Comparison of ENCODE assay signal across 10 cellular contexts in the genomic region with DNA sequence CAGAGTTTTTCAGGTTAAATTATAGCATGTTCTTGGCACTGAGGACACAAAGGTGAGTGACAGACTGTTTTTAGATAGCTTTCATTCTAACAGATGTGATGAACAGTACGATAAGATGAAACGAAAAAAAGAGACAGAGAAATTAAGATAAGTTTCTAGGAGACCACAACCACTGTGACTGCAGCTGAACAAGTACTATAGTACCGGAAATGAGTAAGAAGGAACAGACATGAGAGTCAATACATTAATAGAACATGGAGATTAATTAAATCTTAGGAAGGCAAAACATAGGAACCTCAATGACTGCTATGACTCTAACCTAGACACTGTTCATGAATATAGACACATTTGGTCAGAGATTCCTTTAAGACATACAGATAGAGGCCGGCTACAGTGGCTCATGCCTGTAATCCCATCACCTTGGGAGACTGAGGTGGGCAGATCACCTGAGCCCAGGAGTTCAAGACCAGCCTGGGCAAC. TPM values are rescaled to one million over a fixed set of nuclear protein-coding genes. Genes with fewer than 3 reads are reported as not detected.
A peak's percentile ranks its signal among the peaks of the same experiment; 100 is the strongest.
DNase-seq lines count a peak whose midpoint lies in the region; ATAC-seq and TF ChIP-seq lines count a peak whose summit lies in the region.
"Had no signal": no experiment of that assay in that cellular context is flagged by ENCODE, and none has a peak within 500 bp of the region (broad histone marks: within the 10 kb centered on the region; RNA-seq: fewer than 3 reads in every experiment).

No MANE protein-coding gene starts in this region.

- WGBS in neuronal stem cell (ENCODE audit: extremely low coverage in 2 of 2, insufficient read length in 2 of 2, insufficient replicate concordance in 1 of 2), 2 donors = no CpG with 5 or more reads among the region's 4 CpGs

- H3K9me3 ChIP-seq in Loucy (ENCODE audit: insufficient read depth, low read depth, low read length) = no peaks in the 10 kb centered on the region
- H3K9me3 ChIP-seq in neuronal stem cell (replicated peaks in 1 of 2; ENCODE audit: control insufficient read depth in 2 of 2, insufficient read depth in 1 of 2, low read depth in 1 of 2, low read length in 2 of 2) = no peaks in the 10 kb centered on the region
- H3K9me3 ChIP-seq: lower lobe of right lung had no signal

- H3K27ac Mint-ChIP-seq in natural killer cell treated with Interleukin-12 subunit alpha and Interleukin-12 subunit beta and Interleukin-15 and Interleukin-18, amount 100 ng/mL, for 72 hours = peak overlapping the region; percentile 14 to 70

- H3K27ac ChIP-seq in neuronal stem cell (replicated peaks; ENCODE audit: low read length) = no peak overlapping the region
- H3K27ac ChIP-seq: coronary artery, lower lobe of right lung had no signal

- H3K79me1 ChIP-seq in neuronal stem cell (ENCODE audit: low read depth, low read length) = no peaks in the 10 kb centered on the region

- peaks cover 7% of the 10 kb centered on the region for H3F3A ChIP-seq in Loucy (ENCODE audit: low read depth)

- H3K9ac ChIP-seq in Loucy (ENCODE audit: low read depth, low read length, poor library complexity, severe bottlenecking) = peak overlapping the region; percentile 19
- H3K9ac ChIP-seq in neuronal stem cell (ENCODE audit: low read depth, low read length, poor library complexity) = no peak overlapping the region

- no peaks in the 10 kb centered on the region for H3K9me3 Mint-ChIP-seq in natural killer cell treated with Interleukin-12 subunit alpha and Interleukin-12 subunit beta and Interleukin-15 and Interleukin-18, amount 100 ng/mL, for 72 hours

- no peak overlapping the region for H2BK120ac ChIP-seq in neuronal stem cell (ENCODE audit: low read depth, low read length)

- H3K4me3 ChIP-seq in Loucy (ENCODE audit: low read length, poor library complexity, severe bottlenecking) (peak overlapping the region; percentile 56), neuronal stem cell (ENCODE audit: low read length in 2 of 2) (no peak overlapping the region)
- H3K4me3 ChIP-seq: coronary artery, lower lobe of right lung had no signal

- H4K8ac ChIP-seq in neuronal stem cell (ENCODE audit: low read depth, low read length) = no peak overlapping the region

- H2BK15ac ChIP-seq in neuronal stem cell (ENCODE audit: low read length) = no peak overlapping the region

- peaks cover 15% of the 10 kb centered on the region for H3K36me3 Mint-ChIP-seq in natural killer cell treated with Interleukin-12 subunit alpha and Interleukin-12 subunit beta and Interleukin-15 and Interleukin-18, amount 100 ng/mL, for 72 hours

- peak overlapping the region; percentile 59 for H3K4me3 Mint-ChIP-seq in natural killer cell treated with Interleukin-12 subunit alpha and Interleukin-12 subunit beta and Interleukin-15 and Interleukin-18, amount 100 ng/mL, for 72 hours

- no peak overlapping the region for H2AK5ac ChIP-seq in neuronal stem cell (ENCODE audit: low read depth, low read length)

- peaks cover 25 to 42% of the 10 kb centered on the region in 2 donors for H3K4me1 Mint-ChIP-seq in natural killer cell treated with Interleukin-12 subunit alpha and Interleukin-12 subunit beta and Interleukin-15 and Interleukin-18, amount 100 ng/mL, for 72 hours (ENCODE audit: low read depth in 2 of 2)

- H4K91ac ChIP-seq in neuronal stem cell (ENCODE audit: low read depth, low read length, poor library complexity) = no peak overlapping the region

- H3K23ac ChIP-seq in neuronal stem cell (ENCODE audit: low read depth, low read length, poor library complexity) = no peak overlapping the region

- ATAC-seq in HG02610 (IDR thresholded peaks at IDR 0.05; ENCODE audit: unreplicated experiment) = peak; percentile 87
- peak; percentile 59 to 88 for ATAC-seq in natural killer cell treated with Interleukin-12 subunit alpha and Interleukin-12 subunit beta and Interleukin-15 and Interleukin-18, amount 100 ng/mL, for 72 hours

- no peak overlapping the region for H2BK5ac ChIP-seq in neuronal stem cell (ENCODE audit: low read length)

- H3K14ac ChIP-seq in neuronal stem cell (ENCODE audit: low read length) = no peak overlapping the region

- H3K36me3 ChIP-seq in Loucy (ENCODE audit: insufficient read depth, low read length) (no peaks in the 10 kb centered on the region), neuronal stem cell (replicated peaks in 1 of 2; ENCODE audit: control insufficient read depth in 2 of 2, insufficient read depth in 2 of 2, low read length in 2 of 2) (peaks cover 0 to 9% of the 10 kb centered on the region in 2 donors)
- H3K36me3 ChIP-seq: lower lobe of right lung had no signal

- no peaks in the 10 kb centered on the region for H4K20me1 ChIP-seq in Loucy (ENCODE audit: insufficient read depth, low read length, poor library complexity, severe bottlenecking)

- no peak for TF ChIP-seq CTCF in Loucy (conservative IDR thresholded peaks at IDR 0.05; ENCODE audit: low read length)

- DNase-seq in NOMO-1 treated with DMSO at 0.1 percent for 48 hours (lab: John Stamatoyannopoulos, UW; ENCODE audit: unreplicated experiment) = peak; percentile 28
- no peak for DNase-seq in NOMO-1 treated with dmso at 0.1 percent for 144 hours (lab: John Stamatoyannopoulos, UW; ENCODE audit: unreplicated experiment)
- DNase-seq in natural killer cell treated with Interleukin-12 subunit alpha and Interleukin-12 subunit beta and Interleukin-15 and Interleukin-18, amount 100 ng/mL, for 72 hours (ENCODE audit: low spot score) = no peak
- no peak for DNase-seq in neuronal stem cell (ENCODE audit: low spot score)
- DNase-seq in SHP77 (lab: John Stamatoyannopoulos, UW) = no peak
- DNase-seq in nucleus accumbens (lab: John Stamatoyannopoulos, UW) = no peak
- DNase-seq: lower lobe of right lung had no signal

- H3K27me3 ChIP-seq in Loucy (ENCODE audit: insufficient read depth, low read length, poor library complexity, severe bottlenecking) = no peaks in the 10 kb centered on the region
- no peaks in the 10 kb centered on the region for H3K27me3 ChIP-seq in neuronal stem cell (ENCODE audit: control insufficient read depth in 3 of 3, insufficient read depth in 3 of 3, low read depth in 1 of 3, low read length in 3 of 3)

- H3K4me2 ChIP-seq in Loucy (ENCODE audit: low read depth, low read length, poor library complexity, severe bottlenecking) (peak overlapping the region; percentile 68), neuronal stem cell (ENCODE audit: insufficient read depth, low read length, poor library complexity, severe bottlenecking) (no peak overlapping the region)

- H2BK12ac ChIP-seq in neuronal stem cell (ENCODE audit: low read length) = no peak overlapping the region

- no peaks in the 10 kb centered on the region for H3K27me3 Mint-ChIP-seq in natural killer cell treated with Interleukin-12 subunit alpha and Interleukin-12 subunit beta and Interleukin-15 and Interleukin-18, amount 100 ng/mL, for 72 hours

- H3K4me1 ChIP-seq in Loucy (ENCODE audit: insufficient read depth, low read length, poor library complexity, severe bottlenecking) (peaks cover 30% of the 10 kb centered on the region), neuronal stem cell (ENCODE audit: control insufficient read depth in 2 of 2, insufficient read depth in 1 of 2, low read depth in 1 of 2, low read length in 2 of 2) (no peaks in the 10 kb centered on the region)
- H3K4me1 ChIP-seq: lower lobe of right lung had no signal

- H3K18ac ChIP-seq in neuronal stem cell (ENCODE audit: low read length) = no peak overlapping the region

- no peaks in the 10 kb centered on the region for H3K9me2 ChIP-seq in Loucy (replicated peaks; ENCODE audit: low read depth, low read length)

- H2AFZ ChIP-seq in Loucy (ENCODE audit: low read length) = no peak overlapping the region
- no peak overlapping the region for H2AFZ ChIP-seq in neuronal stem cell (ENCODE audit: low read length)

- H3K79me2 ChIP-seq in Loucy (ENCODE audit: insufficient read depth, low read length) = peaks cover 46% of the 10 kb centered on the region; the same call in 1 of the 2 replicates

- no peak overlapping the region for H3K4ac ChIP-seq in neuronal stem cell (ENCODE audit: low read length)

RNA-seq across cellular contexts. Expression of a gene that starts 40.2 kb away (rescaled TPM):
- total RNA-seq in natural killer cell treated with Interleukin-12 subunit alpha and Interleukin-12 subunit beta and Interleukin-15 and Interleukin-18, amount 100 ng/mL, for 72 hours = 100 to 1,000 TPM; 137 to 215 TPM
- 59.9 TPM for polyA plus RNA-seq in neuronal stem cell (2013, experiment 1 of 2)
- polyA plus RNA-seq in neuronal stem cell (2013, experiment 2 of 2) = 59.8 TPM
